Comparison of ENCODE assay signal across 10 cellular contexts in genomic region chr14:63383776-63384367, GRCh38.
DNase-seq lines count a peak whose midpoint lies in the region; ATAC-seq and TF ChIP-seq lines count a peak whose summit lies in the region.
"Had no signal": no experiment of that assay in that cellular context is flagged by ENCODE, and none has a peak within 500 bp of the region (broad histone marks: within the 10 kb centered on the region; RNA-seq: fewer than 3 reads in every experiment).

No MANE protein-coding gene starts in this region.

- H3K4me3 Mint-ChIP-seq in neural crest cell = no peak overlapping the region

- peak overlapping the region; percentile 35 for H3K27ac Mint-ChIP-seq in neural crest cell (ENCODE audit: unreplicated experiment)

- TF ChIP-seq CTCF in neural crest cell (conservative IDR thresholded peaks at IDR 0.05) = no peak

- no peak overlapping the region for H3K27ac ChIP-seq in caudate nucleus (ENCODE audit: low read depth, low read length)
- H3K27ac ChIP-seq: SJSA1 had no signal

- peak; percentile 60 for DNase-seq in activated CD8-positive, alpha-beta memory T cell treated with anti-CD3 and anti-CD28 coated beads for 24 hours
- no peak for DNase-seq in activated CD8-positive, alpha-beta memory T cell treated with anti-CD3 and anti-CD28 coated beads, Interleukin-2, amount 50 U/mL, for 48 hours
- DNase-seq in NOMO-1 treated with dmso at 0.1 percent for 144 hours (lab: John Stamatoyannopoulos, UW; ENCODE audit: unreplicated experiment) = peak; percentile 46
- no peak for DNase-seq in neural crest cell (ENCODE audit: low read depth, low spot score)
- DNase-seq in AG20443 (ENCODE audit: low spot score) = no peak
- DNase-seq in SHP77 (lab: John Stamatoyannopoulos, UW) = no peak
- DNase-seq in caudate nucleus (lab: John Stamatoyannopoulos, UW) = no peak
- DNase-seq: stimulated activated CD4-positive, alpha-beta T cell treated with anti-CD3 and anti-CD28 coated beads, Interleukin-15, amount 100 ng/mL, for 24 hours had no signal

- peak; percentile 84 for ATAC-seq in HG02678 (IDR thresholded peaks at IDR 0.05; ENCODE audit: unreplicated experiment)

- H3K4me1 Mint-ChIP-seq in neural crest cell = peaks cover 3% of the 10 kb centered on the region

- H3K9me3 Mint-ChIP-seq in neural crest cell = no peaks in the 10 kb centered on the region

- no peaks in the 10 kb centered on the region for H3K27me3 Mint-ChIP-seq in neural crest cell (ENCODE audit: low read depth)

- peaks cover 22% of the 10 kb centered on the region for H3K36me3 Mint-ChIP-seq in neural crest cell (ENCODE audit: low read depth)

Comparison
In these comparisons a context has a peak if more than half of its experiments do, and no peak if none do; other contexts are left out.
1. DNase-seq: peak in activated CD8-positive, alpha-beta memory T cell treated with anti-CD3 and anti-CD28 coated beads for 24 hours (single experiment) and NOMO-1 treated with dmso at 0.1 percent for 144 hours (single experiment); none in activated CD8-positive, alpha-beta memory T cell treated with anti-CD3 and anti-CD28 coated beads, Interleukin-2, amount 50 U/mL, for 48 hours (single experiment), neural crest cell (single experiment), AG20443 (single experiment), SHP77 (0 of 2) and caudate nucleus (0 of 61).